16 cellular contexts compared by ENCODE assay signal in the genomic region with DNA sequence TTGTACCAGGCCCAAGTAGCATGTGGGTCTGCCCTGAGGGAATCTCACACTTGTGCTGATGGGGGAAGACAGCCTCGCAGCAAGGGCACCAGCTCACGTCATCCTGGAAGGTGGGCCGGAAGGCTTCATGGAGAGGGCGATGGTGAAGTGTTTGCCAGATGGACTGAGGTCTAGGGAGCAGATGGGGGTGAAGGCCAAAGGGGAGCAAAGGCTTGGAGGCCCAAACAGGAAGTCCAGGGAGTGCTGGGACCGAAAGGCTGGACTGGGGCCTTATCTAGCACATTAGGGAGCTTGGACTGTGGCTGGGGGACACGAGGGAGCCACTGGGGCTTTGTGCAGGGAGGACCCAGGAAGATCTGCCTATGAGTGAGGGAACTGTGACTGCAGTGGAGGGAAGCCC. TPM values are rescaled to one million over a fixed set of nuclear protein-coding genes. Genes with fewer than 3 reads are reported as not detected.
DNase-seq lines count a peak whose midpoint lies in the region; ATAC-seq lines count a peak whose summit lies in the region.
"Had no signal": no experiment of that assay in that cellular context is flagged by ENCODE, and none has a peak within 500 bp of the region (broad histone marks: within the 10 kb centered on the region; RNA-seq: fewer than 3 reads in every experiment).

No MANE protein-coding gene starts in this region.

- ATAC-seq in naive thymus-derived CD4-positive, alpha-beta T cell = no peak
- ATAC-seq in HG02588 (IDR thresholded peaks at IDR 0.05; ENCODE audit: unreplicated experiment) = no peak
- ATAC-seq: left ventricle myocardium superior had no signal

- H3K36me3 ChIP-seq in naive thymus-derived CD4-positive, alpha-beta T cell (ENCODE audit: control insufficient read depth in 2 of 3, insufficient read depth in 3 of 3, low read length in 3 of 3) = no peaks in the 10 kb centered on the region
- H3K36me3 ChIP-seq: upper lobe of left lung had no signal

- POLR2A ChIA-PET in naive thymus-derived CD4-positive, alpha-beta T cell (lab: Charles Lee) = interaction anchor here (0.9 to 4.3 kb wide), 3 partner anchors 9 to 229 kb away, joined by 3 to 58 read pairs (median 3); partner anchors contain the start of gene MEI1

- H3K36me3 Mint-ChIP-seq in naive thymus-derived CD4-positive, alpha-beta T cell = peaks cover 0 to 3% (median 0%) of the 10 kb centered on the region in 5 donors

- H3K9me3 Mint-ChIP-seq in naive thymus-derived CD4-positive, alpha-beta T cell = peaks cover 0 to 2% (median 0%) of the 10 kb centered on the region in 11 donors
- H3K9me3 Mint-ChIP-seq: activated naive CD4-positive, alpha-beta T cell treated with anti-CD3 and anti-CD28 coated beads for 36 hours; GM23338 had no signal

- no peaks in the 10 kb centered on the region for H3K4me1 ChIP-seq in naive thymus-derived CD4-positive, alpha-beta T cell (ENCODE audit: control insufficient read depth in 2 of 2, insufficient read depth in 2 of 2, low read length in 2 of 2)

- H3K4me3 ChIP-seq in naive thymus-derived CD4-positive, alpha-beta T cell (ENCODE audit: low read length) = no peak overlapping the region
- H3K4me3 ChIP-seq: GM23338, upper lobe of left lung had no signal

- peak; percentile 55 for DNase-seq in DMS 273 (lab: John Stamatoyannopoulos, UW; ENCODE audit: unreplicated experiment)
- DNase-seq in DMS 273 treated with DMSO at 0.1 percent for 48 hours (lab: John Stamatoyannopoulos, UW) = no peak
- DNase-seq in NCI-H524 treated with DMSO at 0.1 percent for 48 hours (lab: John Stamatoyannopoulos, UW) = peak; percentile 31
- DNase-seq in naive thymus-derived CD4-positive, alpha-beta T cell = no peak
- no peak for DNase-seq in SIG-M5 (lab: John Stamatoyannopoulos, UW)
- DNase-seq: 8988T; activated CD4-positive, alpha-beta T cell treated with anti-CD3 and anti-CD28 coated beads for 4 hours; activated naive CD4-positive, alpha-beta T cell treated with anti-CD3 and anti-CD28 coated beads for 36 hours; hippocampal formation; left ventricle myocardium superior; NCI-H2107; occipital lobe; upper lobe of left lung had no signal

- H3K27ac Mint-ChIP-seq in naive thymus-derived CD4-positive, alpha-beta T cell = peak overlapping the region in 4 of 9 donors; percentile 43 to 91 (median 73)
- H3K27ac Mint-ChIP-seq: activated naive CD4-positive, alpha-beta T cell treated with anti-CD3 and anti-CD28 coated beads for 36 hours had no signal

- H3K27me3 ChIP-seq in naive thymus-derived CD4-positive, alpha-beta T cell (ENCODE audit: control insufficient read depth in 2 of 2, insufficient read depth in 2 of 2, low read length in 2 of 2) = no peaks in the 10 kb centered on the region

- H3K4me3 Mint-ChIP-seq in naive thymus-derived CD4-positive, alpha-beta T cell = peak overlapping the region in 9 of 10 donors; percentile 6 to 81 (median 44)

- H3K27ac ChIP-seq in naive thymus-derived CD4-positive, alpha-beta T cell (ENCODE audit: low read depth, low read length) = no peak overlapping the region
- H3K27ac ChIP-seq: upper lobe of left lung had no signal

- H3K4me1 Mint-ChIP-seq in naive thymus-derived CD4-positive, alpha-beta T cell = peaks cover 4 to 20% (median 12%) of the 10 kb centered on the region in 7 donors

- no peaks in the 10 kb centered on the region for H3K9me3 ChIP-seq in naive thymus-derived CD4-positive, alpha-beta T cell (ENCODE audit: control insufficient read depth in 2 of 3, low read length in 3 of 3)
- H3K9me3 ChIP-seq: upper lobe of left lung had no signal

- intact Hi-C loops in naive thymus-derived CD4-positive, alpha-beta T cell (cut with micrococcal nuclease) = loop anchor here in 1 of 2 donors (2.0 kb wide), 1 partner anchor 13 kb away; no protein-coding TSS in a partner anchor

- CTCF ChIA-PET in naive thymus-derived CD4-positive, alpha-beta T cell (lab: Charles Lee) = no interaction called here

- peaks cover 0 to 26% (median 5%) of the 10 kb centered on the region in 5 donors for H3K27me3 Mint-ChIP-seq in naive thymus-derived CD4-positive, alpha-beta T cell

RNA-seq across cellular contexts. Expression of gene TNFRSF13C, which starts 1.2 kb away (rescaled TPM):
- total RNA-seq in naive thymus-derived CD4-positive, alpha-beta T cell = 10 to 100 TPM in 2 of 5 experiments, 1 to 10 TPM in 3; 1.2 to 17.2 (median 8.4) TPM
- polyA plus RNA-seq in naive thymus-derived CD4-positive, alpha-beta T cell = under 1 TPM; 0.38 to 0.39 TPM

RNA-seq across cellular contexts. Expression of gene SHISA8, which starts 12.9 kb away (rescaled TPM):
- under 1 TPM in 3 of 5 experiments, not detected in 2; 0.34 to 0.58 (median 0.54) TPM for total RNA-seq in naive thymus-derived CD4-positive, alpha-beta T cell
- not detected for polyA plus RNA-seq in naive thymus-derived CD4-positive, alpha-beta T cell
- total RNA-seq: M059J, occipital lobe had no signal
- polyA plus RNA-seq: GM23338 had no signal

RNA-seq across cellular contexts. Expression of gene CENPM, which starts 19.1 kb away (rescaled TPM):
- total RNA-seq in naive thymus-derived CD4-positive, alpha-beta T cell = 10 to 100 TPM in 3 of 5 experiments, 1 to 10 TPM in 2; 5.1 to 51.1 (median 10.8) TPM
- polyA plus RNA-seq in naive thymus-derived CD4-positive, alpha-beta T cell = 1 to 10 TPM; 2.3 to 4.4 TPM

RNA-seq across cellular contexts. Expression of gene SEPTIN3, which starts 41.4 kb away (rescaled TPM):
- total RNA-seq in naive thymus-derived CD4-positive, alpha-beta T cell = 1 to 10 TPM in 1 of 5 experiments, under 1 TPM in 4; 0.08 to 4.2 (median 0.16) TPM
- polyA plus RNA-seq in naive thymus-derived CD4-positive, alpha-beta T cell = not detected

Comparison
In these comparisons a context has a peak if more than half of its experiments do, and no peak if none do; other contexts are left out.
1. DNase-seq: peak in DMS 273 (single experiment) and NCI-H524 treated with DMSO at 0.1 percent for 48 hours (single experiment); none in DMS 273 treated with DMSO at 0.1 percent for 48 hours (single experiment), naive thymus-derived CD4-positive, alpha-beta T cell (0 of 9) and SIG-M5 (single experiment).